Comparison of ENCODE assay signal across 8 cellular contexts in genomic region chr1:72281637-72282270, GRCh38. TPM values are rescaled to one million over a fixed set of nuclear protein-coding genes. Genes with fewer than 3 reads are reported as not detected.
A peak's percentile ranks its signal among the peaks of the same experiment; 100 is the strongest.
DNase-seq lines count a peak whose midpoint lies in the region; ATAC-seq lines count a peak whose summit lies in the region.

No MANE protein-coding gene starts in this region.

- ATAC-seq in GM21723 (IDR thresholded peaks at IDR 0.05; ENCODE audit: unreplicated experiment), result no peak

- H3K9me3 ChIP-seq in SJCRH30 (replicated peaks), result no peaks in the 10 kb centered on the region
- H3K9me3 ChIP-seq in skeletal muscle satellite cell (replicated peaks; ENCODE audit: low read length), result no peaks in the 10 kb centered on the region

- H3K27ac Mint-ChIP-seq in activated CD4-positive, alpha-beta T cell treated with anti-CD3 and anti-CD28 coated beads, Interleukin-2, amount 10 ng/mL, durations not matched to agents 7 days and 5 days, result peak overlapping the region; percentile 36

- H3K9ac ChIP-seq in skeletal muscle satellite cell (ENCODE audit: low read depth, low read length), result peak overlapping the region; percentile 84

- no peaks in the 10 kb centered on the region for H3K27me3 ChIP-seq in SJCRH30
- H3K27me3 ChIP-seq in skeletal muscle satellite cell (ENCODE audit: control insufficient read depth, insufficient read depth, low read length), result no peaks in the 10 kb centered on the region

- POLR2A ChIA-PET in activated CD4-positive, alpha-beta T cell treated with anti-CD3 and anti-CD28 coated beads, Interleukin-2, amount 10 ng/mL, durations not matched to agents 7 days and 5 days (lab: Charles Lee), result no interaction called here

- no peaks in the 10 kb centered on the region for H3K36me3 Mint-ChIP-seq in activated CD4-positive, alpha-beta T cell treated with anti-CD3 and anti-CD28 coated beads, Interleukin-2, amount 10 ng/mL, durations not matched to agents 7 days and 5 days (ENCODE audit: low read depth)

- H3K4me3 ChIP-seq in SJCRH30 (peak overlapping the region; percentile 70), skeletal muscle satellite cell (ENCODE audit: low read length) (peak overlapping the region; percentile 94)

- peak; percentile 6 for DNase-seq in activated CD4-positive, alpha-beta T cell treated with anti-CD3 and anti-CD28 coated beads, Interleukin-2, amount 10 ng/mL, durations not matched to agents 7 days and 5 days
- DNase-seq in activated CD4-positive, alpha-beta T cell treated with anti-CD3 and anti-CD28 coated beads, Interleukin-2, amount 50 U/mL, for 4 hours, result no peak
- DNase-seq in SJCRH30 (peak in 1 of 2 experiments; percentile 2), globus pallidus (ENCODE audit: low spot score) (peak; percentile 61), retina (no peak), activated gamma-delta T cell (lab: John Stamatoyannopoulos, UW) (no peak)

- H3K4me1 ChIP-seq in SJCRH30, result no peaks in the 10 kb centered on the region
- peaks cover 33% of the 10 kb centered on the region for H3K4me1 ChIP-seq in skeletal muscle satellite cell (ENCODE audit: control insufficient read depth, insufficient read depth, low read length)

- H3K27ac ChIP-seq in SJCRH30, result no peak overlapping the region

- H3K27me3 Mint-ChIP-seq in activated CD4-positive, alpha-beta T cell treated with anti-CD3 and anti-CD28 coated beads, Interleukin-2, amount 10 ng/mL, durations not matched to agents 7 days and 5 days, result peaks cover 36% of the 10 kb centered on the region

- CTCF ChIA-PET in activated CD4-positive, alpha-beta T cell treated with anti-CD3 and anti-CD28 coated beads, Interleukin-2, amount 10 ng/mL, durations not matched to agents 7 days and 5 days (lab: Charles Lee), result no interaction called here

- H3K9me3 Mint-ChIP-seq in activated CD4-positive, alpha-beta T cell treated with anti-CD3 and anti-CD28 coated beads, Interleukin-2, amount 10 ng/mL, durations not matched to agents 7 days and 5 days, result no peaks in the 10 kb centered on the region

- H3K36me3 ChIP-seq in SJCRH30 (no peaks in the 10 kb centered on the region), skeletal muscle satellite cell (ENCODE audit: insufficient read depth, low read length) (no peaks in the 10 kb centered on the region)

- H3K4me3 Mint-ChIP-seq in activated CD4-positive, alpha-beta T cell treated with anti-CD3 and anti-CD28 coated beads, Interleukin-2, amount 10 ng/mL, durations not matched to agents 7 days and 5 days, result peak overlapping the region; percentile 61

- peaks cover 14% of the 10 kb centered on the region for H3K4me1 Mint-ChIP-seq in activated CD4-positive, alpha-beta T cell treated with anti-CD3 and anti-CD28 coated beads, Interleukin-2, amount 10 ng/mL, durations not matched to agents 7 days and 5 days

- H3K4me2 ChIP-seq in skeletal muscle satellite cell (ENCODE audit: low read length), result peak overlapping the region; percentile 83

RNA-seq across cellular contexts. Expression of gene NEGR1, which starts 0.6 kb away (rescaled TPM):
- total RNA-seq in activated CD4-positive, alpha-beta T cell treated with anti-CD3 and anti-CD28 coated beads, Interleukin-2, amount 10 ng/mL, durations not matched to agents 7 days and 5 days, result not detected
- 0.99 and 1.2 TPM in 2 replicates for total RNA-seq in SJCRH30 (2014; rRNA removed; shearing (Covaris generic))
- 5.1 and 7.2 TPM in 2 replicates for total RNA-seq in skeletal muscle satellite cell (2012; rRNA removed)

Comparison
In these comparisons a context has a peak if more than half of its experiments do, and no peak if none do; other contexts are left out.
1. DNase-seq: peak in activated CD4-positive, alpha-beta T cell treated with anti-CD3 and anti-CD28 coated beads, Interleukin-2, amount 10 ng/mL, durations not matched to agents 7 days and 5 days (single experiment) and globus pallidus (single experiment); none in activated CD4-positive, alpha-beta T cell treated with anti-CD3 and anti-CD28 coated beads, Interleukin-2, amount 50 U/mL, for 4 hours (0 of 2), retina (single experiment) and activated gamma-delta T cell (single experiment).